In the genomic region with DNA sequence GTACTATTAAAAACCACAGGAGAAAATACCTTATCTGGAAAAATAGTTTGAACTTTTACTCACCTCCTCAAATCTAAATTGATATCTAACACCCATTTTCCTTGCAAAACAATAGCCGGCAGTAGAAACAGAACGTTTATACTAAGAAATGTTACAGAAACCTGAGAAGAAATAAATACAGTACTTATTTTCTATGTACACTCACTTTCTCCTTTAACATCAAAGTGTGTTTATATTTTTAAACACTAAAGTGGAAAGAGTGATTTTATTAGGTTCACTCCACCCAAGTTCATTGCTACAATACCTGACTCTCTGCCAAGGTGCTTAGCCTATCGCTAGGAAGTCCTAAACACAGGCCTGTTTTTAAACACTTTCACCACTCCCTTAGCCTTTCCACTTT, we compare ENCODE assay signal across 20 cellular contexts.
"Had no signal": no experiment of that assay in that cellular context is flagged by ENCODE, and none has a peak within 500 bp of the region (broad histone marks: within the 10 kb centered on the region; RNA-seq: fewer than 3 reads in every experiment).

No MANE protein-coding gene starts in this region.

- H3K27ac ChIP-seq: cardiac muscle cell, coronary artery, ovary, tibial artery, vagina had no signal

- H3K36me3 Mint-ChIP-seq: immature natural killer cell had no signal

- H3K4me3 ChIP-seq: cardiac muscle cell, coronary artery, ovary, tibial artery, vagina had no signal

- FAIRE-seq: endothelial cell of umbilical vein, TTC549 had no signal

- H3K4me3 Mint-ChIP-seq: activated B cell treated with CpG ODN at 0.5 μM for 24 hours; activated CD8-positive, alpha-beta T cell treated with anti-CD3 and anti-CD28 coated beads, Interleukin-2, amount 10 ng/mL, durations not matched to agents 7 days and 5 days; immature natural killer cell; naive B cell; stimulated activated naive B cell treated with anti-CD40 and anti-IgM and Interleukin-4, amounts not matched to agents 10 μg/mL and 1 μg/mL and 100 μg/mL, for 72 hours had no signal

- H3K27me3 Mint-ChIP-seq: activated B cell treated with CpG ODN at 0.5 μM for 24 hours had no signal

- H3K27me3 ChIP-seq: cardiac muscle cell, ovary, tibial artery, vagina had no signal

- H3K4me1 Mint-ChIP-seq: activated B cell treated with CpG ODN at 0.5 μM for 24 hours; immature natural killer cell; naive B cell; stimulated activated naive B cell treated with anti-CD40 and anti-IgM and Interleukin-4, amounts not matched to agents 10 μg/mL and 1 μg/mL and 100 μg/mL, for 72 hours had no signal

- H3K27ac Mint-ChIP-seq: activated B cell treated with CpG ODN at 0.5 μM for 24 hours; activated CD8-positive, alpha-beta T cell treated with anti-CD3 and anti-CD28 coated beads, Interleukin-2, amount 10 ng/mL, durations not matched to agents 7 days and 5 days; activated naive CD4-positive, alpha-beta T cell treated with anti-CD3 and anti-CD28 coated beads, Interleukin-2, amount 50 U/mL, for 72 hours; immature natural killer cell; naive B cell; stimulated activated naive B cell treated with anti-CD40 and anti-IgM and Interleukin-4, amounts not matched to agents 10 μg/mL and 1 μg/mL and 100 μg/mL, for 72 hours had no signal

- ATAC-seq: activated CD8-positive, alpha-beta T cell treated with anti-CD3 and anti-CD28 coated beads, Interleukin-2, amount 10 ng/mL, durations not matched to agents 7 days and 5 days; activated naive CD4-positive, alpha-beta T cell treated with anti-CD3 and anti-CD28 coated beads, Interleukin-2, amount 50 U/mL, for 72 hours; stimulated activated naive B cell treated with anti-CD40 and anti-IgM and Interleukin-4, amounts not matched to agents 10 μg/mL and 1 μg/mL and 100 μg/mL, for 72 hours had no signal

- H3K36me3 ChIP-seq: cardiac muscle cell, ovary, tibial artery, vagina had no signal

- DNase-seq: activated B cell treated with CpG ODN at 0.5 μM for 24 hours; activated CD4-positive, alpha-beta T cell treated with anti-CD3 and anti-CD28 coated beads for 48 hours; activated CD8-positive, alpha-beta memory T cell treated with anti-CD3 and anti-CD28 coated beads, Interleukin-2, amount 50 U/mL, for 4 hours; activated CD8-positive, alpha-beta T cell treated with anti-CD3 and anti-CD28 coated beads, Interleukin-2, amount 10 ng/mL, durations not matched to agents 7 days and 5 days; activated effector memory CD4-positive, alpha-beta T cell treated with anti-CD3 and anti-CD28 coated beads, Interleukin-2, amount 50 U/mL, for 16 hours; activated T-cell treated with anti-CD3 and anti-CD28 coated beads, Interleukin-2, amount 50 U/mL, for 48 hours; foreskin melanocyte; immature natural killer cell; naive B cell; ovary; stimulated activated CD4-positive, alpha-beta T cell treated with anti-CD3 and anti-CD28 coated beads, Interleukin-15, amount 100 ng/mL, for 24 hours; stimulated activated CD4-positive, alpha-beta T cell treated with anti-CD3 and anti-CD28 coated beads, Interleukin-4, amount 100 ng/mL, for 1 hour; stimulated activated naive B cell treated with anti-CD40 and anti-IgM and Interleukin-4, amounts not matched to agents 10 μg/mL and 1 μg/mL and 100 μg/mL, for 72 hours; tibial artery had no signal

- H3K9me3 ChIP-seq: ovary, tibial artery, vagina had no signal
